In the genomic region with DNA sequence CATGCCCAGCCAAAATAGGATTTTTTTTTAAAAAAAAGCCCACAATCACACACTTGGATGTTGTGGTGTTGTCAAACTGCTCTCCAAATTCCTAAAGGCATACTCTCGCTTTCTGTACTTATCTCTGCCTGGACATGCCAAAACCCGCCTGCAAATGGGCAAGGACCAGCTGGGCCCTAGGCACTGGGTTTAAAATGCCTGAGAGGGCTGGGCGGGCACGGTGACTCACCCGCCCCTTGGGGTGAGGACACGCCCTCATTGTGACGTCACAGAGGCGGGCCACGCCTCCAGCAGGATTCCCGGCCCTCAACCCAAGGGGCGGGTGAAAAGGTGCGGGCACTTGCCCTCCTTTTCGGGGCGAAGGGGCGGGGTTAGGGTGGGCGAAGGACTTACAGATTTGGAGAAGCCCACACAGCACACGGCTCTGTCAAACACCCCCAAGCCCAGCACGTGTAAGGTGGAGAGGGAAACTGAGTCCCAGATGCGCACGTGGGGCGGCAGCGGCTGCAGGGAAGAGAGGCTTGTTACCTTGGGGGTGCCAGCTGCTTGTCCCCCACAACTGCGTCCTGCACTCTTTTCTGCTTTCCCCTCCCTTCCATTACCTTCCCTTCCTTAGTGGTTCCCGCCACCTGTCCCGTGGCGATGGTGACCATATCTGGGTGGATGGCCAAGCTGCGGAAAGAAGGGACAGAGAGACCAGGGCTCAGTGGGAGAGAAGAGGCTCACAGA, we compare ENCODE assay signal across 9 cellular contexts. TPM values are rescaled to one million over a fixed set of nuclear protein-coding genes. Genes with fewer than 3 reads are reported as not detected.
DNase-seq lines count a peak whose midpoint lies in the region; ATAC-seq, FAIRE-seq and TF ChIP-seq lines count a peak whose summit lies in the region.
"Had no signal": no experiment of that assay in that cellular context is flagged by ENCODE, and none has a peak within 500 bp of the region (broad histone marks: within the 10 kb centered on the region; RNA-seq: fewer than 3 reads in every experiment).

No MANE protein-coding gene starts in this region.

- no peaks in the 10 kb centered on the region for H3K9me3 ChIP-seq in A549
- no peaks in the 10 kb centered on the region for H3K9me3 ChIP-seq in Peyer's patch
- no peaks in the 10 kb centered on the region for H3K9me3 ChIP-seq in left ventricle myocardium inferior (replicated peaks)

- no peak for FAIRE-seq in A549 (lab: Jason Lieb, UNC)

- WGBS in A549 (ENCODE audit: missing lambda C conversion rate): 71% methylated on average over 17 of the region's 27 CpGs

- no peak for TF ChIP-seq RAD21 in A549 (conservative IDR thresholded peaks at IDR 0.05 in 1 of 2, IDR thresholded peaks at IDR 0.05 in 1 of 2)

- H3K4me1 ChIP-seq in A549 (peaks cover 33% of the 10 kb centered on the region), Peyer's patch (peaks cover 0 to 4% (median 0%) of the 10 kb centered on the region in 4 donors), left ventricle myocardium inferior (peaks cover 15% of the 10 kb centered on the region)

- CTCF ChIA-PET in A549 (lab: Yijun Ruan, JAX): interaction anchor here (0.7 to 23.8 kb wide), 5 partner anchors 5 to 799 kb away, joined by 3 to 437 read pairs (median 273); a partner anchor contains a TSS

- TF ChIP-seq POLR2A in A549 (IDR thresholded peaks at IDR 0.05; ENCODE audit: low read length): 0 out of 2 replicates have a peak, but pooled peaks have one; percentile 10
- TF ChIP-seq POLR2A in Peyer's patch (IDR thresholded peaks at IDR 0.05): no peak

- H3K27me3 ChIP-seq in Peyer's patch (no peaks in the 10 kb centered on the region), left ventricle myocardium inferior (ENCODE audit: low read depth) (no peaks in the 10 kb centered on the region)

- TF ChIP-seq EP300 in A549 (IDR thresholded peaks at IDR 0.05): no peak

- H3K27ac ChIP-seq in A549 (peak overlapping the region; percentile 56 to 79; a peak in 4 of 6 replicates), Peyer's patch (no peak overlapping the region), left ventricle myocardium inferior (replicated peaks) (peak overlapping the region; percentile 31), skin epidermis (peak overlapping the region in 14 of 21 experiments; percentile 7 to 71 (median 28))

- DNase-seq in A549 (ENCODE audit: low read depth in 1 of 2, low spot score in 1 of 2) (peak; percentile 91 to 98), H4 (ENCODE audit: low spot score) (peak; percentile 73), Peyer's patch (peak in 2 of 3 donors; percentile 63 to 67), amniotic epithelial cell (ENCODE audit: low read depth) (peak; percentile 84), left ventricle myocardium inferior (peak; percentile 70), KG1 (lab: John Stamatoyannopoulos, UW) (no peak)
- DNase-seq: stimulated activated naive B cell treated with anti-CD40 and anti-IgM and Interleukin-4, amounts not matched to agents 10 μg/mL and 1 μg/mL and 100 μg/mL, for 72 hours had no signal

- ATAC-seq in A549: peak; percentile 83 to 84
- ATAC-seq in GM21529 (IDR thresholded peaks at IDR 0.05; ENCODE audit: unreplicated experiment): no peak

- TF ChIP-seq CTCF in A549 (IDR thresholded peaks at IDR 0.05): no peak
- no peak for TF ChIP-seq CTCF in Peyer's patch (IDR thresholded peaks at IDR 0.05)
- no peak for TF ChIP-seq CTCF in left ventricle myocardium inferior (IDR thresholded peaks at IDR 0.05; ENCODE audit: borderline replicate concordance)

- peak overlapping the region; percentile 61 for H3K4me2 ChIP-seq in A549

- intact Hi-C loops in left ventricle myocardium inferior (cut with micrococcal nuclease): no loop called here

- POLR2A ChIA-PET in A549 (lab: Yijun Ruan, JAX): interaction anchor here (1.3 to 1.5 kb wide), 2 partner anchors 9 to 18 kb away, joined by 3 to 9 read pairs; no protein-coding TSS in a partner anchor

- H3K36me3 ChIP-seq in Peyer's patch: peaks cover 0 to 26% (median 0%) of the 10 kb centered on the region in 3 donors
- peaks cover 31% of the 10 kb centered on the region for H3K36me3 ChIP-seq in left ventricle myocardium inferior

- H3K4me3 ChIP-seq in A549 (no peak overlapping the region), Peyer's patch (no peak overlapping the region), left ventricle myocardium inferior (no peak overlapping the region), skin epidermis (no peak overlapping the region)

TF ChIP-seq in A549, 52 proteins besides CTCF, POLR2A, EP300 and RAD21 (continues in another document):
- TF ChIP-seq, protein P1, sequence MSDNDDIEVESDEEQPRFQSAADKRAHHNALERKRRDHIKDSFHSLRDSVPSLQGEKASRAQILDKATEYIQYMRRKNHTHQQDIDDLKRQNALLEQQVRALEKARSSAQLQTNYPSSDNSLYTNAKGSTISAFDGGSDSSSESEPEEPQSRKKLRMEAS (IDR thresholded peaks at IDR 0.05): 0 out of 2 replicates have a peak, but pooled peaks have one; percentile 7
- no peak for TF ChIP-seq CBX8 (IDR thresholded peaks at IDR 0.05)
- TF ChIP-seq, protein P2, sequence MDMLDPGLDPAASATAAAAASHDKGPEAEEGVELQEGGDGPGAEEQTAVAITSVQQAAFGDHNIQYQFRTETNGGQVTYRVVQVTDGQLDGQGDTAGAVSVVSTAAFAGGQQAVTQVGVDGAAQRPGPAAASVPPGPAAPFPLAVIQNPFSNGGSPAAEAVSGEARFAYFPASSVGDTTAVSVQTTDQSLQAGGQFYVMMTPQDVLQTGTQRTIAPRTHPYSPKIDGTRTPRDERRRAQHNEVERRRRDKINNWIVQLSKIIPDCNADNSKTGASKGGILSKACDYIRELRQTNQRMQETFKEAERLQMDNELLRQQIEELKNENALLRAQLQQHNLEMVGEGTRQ (IDR thresholded peaks at IDR 0.05): no peak
- TF ChIP-seq MYC (IDR thresholded peaks at IDR 0.05; ENCODE audit: borderline replicate concordance, low read length): no peak
- no peak for TF ChIP-seq CBX2 (IDR thresholded peaks at IDR 0.05; ENCODE audit: borderline replicate concordance, low read depth)
- no peak for TF ChIP-seq NR3C1 (IDR thresholded peaks at IDR 0.05)
- TF ChIP-seq NFE2L2 (conservative IDR thresholded peaks at IDR 0.05; ENCODE audit: low read length): no peak
- TF ChIP-seq FOSL2 (IDR thresholded peaks at IDR 0.05): no peak
- TF ChIP-seq FOSL2 (CRISPR knock-in tag; IDR thresholded peaks at IDR 0.05): peak; percentile 98
- TF ChIP-seq MAZ (IDR thresholded peaks at IDR 0.05; ENCODE audit: borderline replicate concordance, low read depth, low read length): no peak
- no peak for TF ChIP-seq EHMT2 (IDR thresholded peaks at IDR 0.05; ENCODE audit: low read depth)
- TF ChIP-seq SMC3 (IDR thresholded peaks at IDR 0.05): no peak
- TF ChIP-seq GATA3 (IDR thresholded peaks at IDR 0.05; ENCODE audit: borderline replicate concordance): no peak

RNA-seq across cellular contexts. Expression of a gene that starts 6.6 kb away (rescaled TPM):
- 19.9 and 22.7 TPM in 2 replicates for polyA plus RNA-seq in A549 (2011; rRNA removed)
- polyA plus RNA-seq in A549 (2012; cell fraction: cytosol; rRNA removed): 29.1 and 29.3 TPM in 2 replicates
- polyA plus RNA-seq in A549 (2012; cell fraction: nucleus; rRNA removed): 116 and 131 TPM in 2 replicates
- polyA plus RNA-seq in A549 (2017; fragmentation: RNase III; extraction: RNeasy Plus Mini Kit Qiagen cat#74134 plus additional on column Dnase treatment): 25.9 to 30.6 TPM (median 29.0 TPM) in 3 replicates
- 51.0 and 56.1 TPM in 2 replicates for polyA minus RNA-seq in A549 (2011; rRNA and poly(A)+ RNA removed)
- 5.1 and 11.7 TPM in 2 replicates for total RNA-seq in H4 (2014; rRNA removed; shearing (Covaris generic))
- 10 to 100 TPM; 17.5 to 60.2 (median 46.9) TPM for total RNA-seq in Peyer's patch
- 48.4 TPM for total RNA-seq in left ventricle myocardium inferior

RNA-seq across cellular contexts. Expression of a gene that starts 30.6 kb away (rescaled TPM):
- polyA plus RNA-seq in A549 (2011; rRNA removed) (0.10 TPM in 1 of 2 replicates, not detected in the other), A549 (2017; fragmentation: RNase III; extraction: RNeasy Plus Mini Kit Qiagen cat#74134 plus additional on column Dnase treatment) (0.03 to 0.12 TPM (median 0.04 TPM) in 3 replicates)
- polyA plus RNA-seq in A549 (2012; cell fraction: cytosol; rRNA removed): 0.05 TPM in 1 of 2 replicates, not detected in the other
- polyA plus RNA-seq in A549 (2012; cell fraction: nucleus; rRNA removed): 0.23 and 0.40 TPM in 2 replicates
- 0.29 TPM in 1 of 2 replicates, not detected in the other for polyA minus RNA-seq in A549 (2011; rRNA and poly(A)+ RNA removed)
- not detected in 2 replicates for total RNA-seq in H4 (2014; rRNA removed; shearing (Covaris generic))
- total RNA-seq in Peyer's patch (1 to 10 TPM in 2 of 4 donors, under 1 TPM in 2; 0.18 to 3.4 (median 1.7) TPM), left ventricle myocardium inferior (5.1 TPM)

RNA-seq across cellular contexts. Expression of a gene that starts 35.4 kb away (rescaled TPM):
- polyA plus RNA-seq in A549 (2011; rRNA removed) (0.83 and 1.2 TPM in 2 replicates), A549 (2017; fragmentation: RNase III; extraction: RNeasy Plus Mini Kit Qiagen cat#74134 plus additional on column Dnase treatment) (0.96 to 1.6 TPM (median 1.4 TPM) in 3 replicates)
- 0.42 and 0.57 TPM in 2 replicates for polyA plus RNA-seq in A549 (2012; cell fraction: cytosol; rRNA removed)
- polyA plus RNA-seq in A549 (2012; cell fraction: nucleus; rRNA removed): 3.6 and 4.4 TPM in 2 replicates
- 2.0 and 2.6 TPM in 2 replicates for polyA minus RNA-seq in A549 (2011; rRNA and poly(A)+ RNA removed)
- not detected in 2 replicates for total RNA-seq in H4 (2014; rRNA removed; shearing (Covaris generic))
- total RNA-seq in Peyer's patch (1 to 10 TPM in 3 of 4 donors, not detected in 1; 4.6 to 6.0 (median 5.6) TPM), left ventricle myocardium inferior (4.7 TPM)

RNA-seq across cellular contexts. Expression of a gene that starts 48.0 kb away (rescaled TPM):
- polyA plus RNA-seq in A549 (2011; rRNA removed): 21.8 and 29.1 TPM in 2 replicates
- polyA plus RNA-seq in A549 (2012; cell fraction: cytosol; rRNA removed): 20.3 and 24.2 TPM in 2 replicates
- polyA plus RNA-seq in A549 (2012; cell fraction: nucleus; rRNA removed): 16.1 and 21.2 TPM in 2 replicates
- polyA plus RNA-seq in A549 (2017; fragmentation: RNase III; extraction: RNeasy Plus Mini Kit Qiagen cat#74134 plus additional on column Dnase treatment): 13.8 to 15.9 TPM (median 15.6 TPM) in 3 replicates
- 28.9 and 29.3 TPM in 2 replicates for polyA minus RNA-seq in A549 (2011; rRNA and poly(A)+ RNA removed)
- 4.8 and 5.3 TPM in 2 replicates for total RNA-seq in H4 (2014; rRNA removed; shearing (Covaris generic))
- total RNA-seq in Peyer's patch: 10 to 100 TPM in 3 of 4 donors, 1 to 10 TPM in 1; 5.0 to 26.6 (median 13.6) TPM
- 25.3 TPM for total RNA-seq in left ventricle myocardium inferior

RNA-seq across cellular contexts. Expression of a gene that starts 59.1 kb away (rescaled TPM):
- 974 and 1,002 TPM in 2 replicates for polyA plus RNA-seq in A549 (2011; rRNA removed)
- polyA plus RNA-seq in A549 (2012; cell fraction: cytosol; rRNA removed): 950 and 1,298 TPM in 2 replicates
- 367 and 451 TPM in 2 replicates for polyA plus RNA-seq in A549 (2012; cell fraction: nucleus; rRNA removed)
- polyA plus RNA-seq in A549 (2017; fragmentation: RNase III; extraction: RNeasy Plus Mini Kit Qiagen cat#74134 plus additional on column Dnase treatment): 785 to 834 TPM (median 811 TPM) in 3 replicates
- 171 and 271 TPM in 2 replicates for polyA minus RNA-seq in A549 (2011; rRNA and poly(A)+ RNA removed)
- total RNA-seq in H4 (2014; rRNA removed; shearing (Covaris generic)): 318 and 326 TPM in 2 replicates
- total RNA-seq in Peyer's patch: 10 to 100 TPM; 47.3 to 86.2 (median 67.3) TPM
- 249 TPM for total RNA-seq in left ventricle myocardium inferior

Comparison
In these comparisons a context has a peak if more than half of its experiments do, and no peak if none do; other contexts are left out.
1. H3K27ac ChIP-seq: peak in A549 (2 of 2), left ventricle myocardium inferior (single experiment) and skin epidermis (14 of 21); none in Peyer's patch (0 of 4).